In the genomic region with DNA sequence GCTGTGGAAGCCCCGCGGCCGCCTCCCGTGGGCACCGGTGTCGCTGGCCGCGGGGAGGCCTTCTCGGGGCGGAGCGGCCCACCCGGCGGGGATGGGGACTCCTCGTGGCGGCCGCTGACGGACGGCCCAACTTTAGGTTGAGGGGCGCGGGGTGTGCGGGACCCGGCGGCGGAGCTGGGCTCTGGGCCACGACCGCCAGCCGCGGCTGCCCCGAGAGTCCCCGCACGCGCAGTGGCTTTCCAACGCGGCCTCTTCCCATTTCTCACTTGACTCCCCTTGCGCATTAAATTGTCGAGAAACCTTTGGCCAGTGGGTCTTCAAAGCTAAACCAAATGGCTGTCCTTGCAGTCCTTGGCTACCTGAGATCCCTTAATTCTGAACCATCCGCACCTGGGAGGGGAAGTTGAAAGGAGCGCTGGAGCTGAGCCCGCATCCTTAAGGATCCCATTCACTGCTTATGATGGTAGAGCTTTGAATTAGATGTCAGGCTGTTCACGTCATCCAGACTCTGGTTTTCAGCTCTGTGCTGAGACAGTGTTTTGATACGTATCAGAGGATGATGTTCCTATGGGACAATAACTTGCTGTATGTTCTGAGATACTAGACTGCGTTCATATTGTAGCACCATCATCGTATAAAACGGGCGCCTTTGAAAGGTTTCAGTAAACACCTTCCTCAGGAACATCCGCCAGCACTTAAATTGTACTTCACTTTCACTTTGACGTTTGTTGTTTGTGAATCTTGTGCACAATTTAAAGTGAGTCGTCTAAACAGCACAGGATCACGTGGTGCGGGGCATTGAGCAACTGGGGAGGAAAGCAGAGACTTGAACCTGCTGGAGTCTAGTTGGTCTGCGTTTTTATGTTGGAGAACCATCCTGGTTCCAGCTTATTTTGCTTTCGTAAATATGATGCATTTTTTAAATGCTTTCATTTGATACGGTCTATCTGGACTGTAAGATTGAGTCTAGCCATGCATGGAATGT, we compare ENCODE assay signal across 8 cellular contexts. TPM values are rescaled to one million over a fixed set of nuclear protein-coding genes. Genes with fewer than 3 reads are reported as not detected.
DNase-seq lines count a peak whose midpoint lies in the region; ATAC-seq and TF ChIP-seq lines count a peak whose summit lies in the region.

No MANE protein-coding gene starts in this region.

- H3K36me3 ChIP-seq in HEK293 (ENCODE audit: control insufficient read depth in 2 of 2, insufficient read depth in 1 of 2, low read length in 2 of 2) (no peaks in the 10 kb centered on the region), mucosa of rectum (ENCODE audit: control insufficient read depth in 2 of 2, insufficient read depth in 2 of 2, low read length in 2 of 2) (no peaks in the 10 kb centered on the region)

- peak overlapping the region; percentile 55 to 71 for H3K9ac ChIP-seq in mucosa of rectum (ENCODE audit: low read depth in 1 of 2, low read length in 2 of 2)

- TF ChIP-seq CTCF in HEK293 (tag by site-specific recombination; IDR thresholded peaks at IDR 0.05) = no peak; the same call in 1 of the 2 replicates
- no peak for TF ChIP-seq CTCF in epithelial cell of proximal tubule (conservative IDR thresholded peaks at IDR 0.05; ENCODE audit: low read depth, low read length)

- CTCF ChIA-PET in HEK293 (lab: Yijun Ruan, JAX) = interaction anchor here (0.7 to 1.1 kb wide), 5 partner anchors 9 to 679 kb away, joined by 3 to 5 read pairs (median 3); no protein-coding TSS in a partner anchor

- no peak for ATAC-seq in HG03457 (IDR thresholded peaks at IDR 0.05; ENCODE audit: unreplicated experiment)

- no peaks in the 10 kb centered on the region for H3K27me3 ChIP-seq in mucosa of rectum (ENCODE audit: control insufficient read depth in 2 of 2, insufficient read depth in 2 of 2, low read length in 2 of 2)

- POLR2A ChIA-PET in HEK293 (lab: Yijun Ruan, JAX) = interaction anchor here (0.6 to 1.0 kb wide), 3 partner anchors 9 to 221 kb away, joined by 3 to 4 read pairs (median 3); a partner anchor contains a TSS

- peak overlapping the region; percentile 79 for H3K27ac ChIP-seq in HEK293 (ENCODE audit: extremely low read depth, low read depth, low read length)
- H3K27ac ChIP-seq in mucosa of rectum (ENCODE audit: low read depth in 2 of 2, low read length in 2 of 2) = peak overlapping the region; percentile 54 to 76

- peak overlapping the region; percentile 77 for H3K4me3 ChIP-seq in GM08714 (ENCODE audit: low read length)
- peak overlapping the region; percentile 48 for H3K4me3 ChIP-seq in HEK293 (ENCODE audit: low read depth, low read length)
- peak overlapping the region; percentile 74 for H3K4me3 ChIP-seq in epithelial cell of proximal tubule (ENCODE audit: low read depth, low read length)
- H3K4me3 ChIP-seq in mucosa of rectum (ENCODE audit: low read length in 2 of 2) = peak overlapping the region; percentile 64 to 83

- DNase-seq in NCI-H345 treated with DMSO at 0.1 percent for 48 hours (lab: John Stamatoyannopoulos, UW; ENCODE audit: unreplicated experiment) = peak; percentile 69
- peak; percentile 44 for DNase-seq in activated T-cell treated with anti-CD3 and anti-CD28 coated beads for 48 hours (ENCODE audit: low read depth)
- DNase-seq in epithelial cell of proximal tubule (ENCODE audit: low read depth) = no peak
- DNase-seq in stimulated activated CD8-positive, alpha-beta memory T cell treated with anti-CD3 and anti-CD28 coated beads, Interleukin-7, amount 100 ng/mL, for 24 hours (ENCODE audit: low read depth) = peak; percentile 35

- H3K4me1 ChIP-seq in HEK293 (ENCODE audit: control insufficient read depth, insufficient read depth, low read length) (peaks cover 15% of the 10 kb centered on the region), mucosa of rectum (ENCODE audit: control insufficient read depth in 2 of 2, insufficient read depth in 2 of 2, low read length in 2 of 2) (peaks cover 0 to 5% of the 10 kb centered on the region in 2 donors)

- H3K9me3 ChIP-seq in HEK293 (ENCODE audit: control insufficient read depth, insufficient read depth, low read depth, low read length) = no peaks in the 10 kb centered on the region
- no peaks in the 10 kb centered on the region for H3K9me3 ChIP-seq in mucosa of rectum (ENCODE audit: control insufficient read depth in 2 of 2, low read length in 2 of 2)

TF ChIP-seq in HEK293, 187 proteins besides CTCF, POLR2A, EP300 and RAD21 (continues in another document):
- TF ChIP-seq ZNF37A (tag by site-specific recombination; IDR thresholded peaks at IDR 0.05) = no peak
- no peak for TF ChIP-seq ZNF394 (tag by site-specific recombination; IDR thresholded peaks at IDR 0.05; ENCODE audit: borderline replicate concordance)
- no peak for TF ChIP-seq ZNF626 (tag by site-specific recombination; IDR thresholded peaks at IDR 0.05)
- no peak for TF ChIP-seq ZSCAN30 (tag by site-specific recombination; IDR thresholded peaks at IDR 0.05)
- TF ChIP-seq, protein P1, sequence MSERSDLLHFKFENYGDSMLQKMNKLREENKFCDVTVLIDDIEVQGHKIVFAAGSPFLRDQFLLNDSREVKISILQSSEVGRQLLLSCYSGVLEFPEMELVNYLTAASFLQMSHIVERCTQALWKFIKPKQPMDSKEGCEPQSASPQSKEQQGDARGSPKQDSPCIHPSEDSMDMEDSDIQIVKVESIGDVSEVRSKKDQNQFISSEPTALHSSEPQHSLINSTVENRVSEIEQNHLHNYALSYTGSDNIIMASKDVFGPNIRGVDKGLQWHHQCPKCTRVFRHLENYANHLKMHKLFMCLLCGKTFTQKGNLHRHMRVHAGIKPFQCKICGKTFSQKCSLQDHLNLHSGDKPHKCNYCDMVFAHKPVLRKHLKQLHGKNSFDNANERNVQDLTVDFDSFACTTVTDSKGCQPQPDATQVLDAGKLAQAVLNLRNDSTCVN (tag by site-specific recombination; optimal IDR thresholded peaks at IDR 0.05) = peak; percentile 29
- TF ChIP-seq ZNF10 (tag by site-specific recombination; IDR thresholded peaks at IDR 0.05) = peak; percentile 22; the same call in 1 of the 2 replicates
- no peak for TF ChIP-seq SCRT1 (tag by site-specific recombination; IDR thresholded peaks at IDR 0.05; ENCODE audit: borderline replicate concordance)
- TF ChIP-seq, protein P2, sequence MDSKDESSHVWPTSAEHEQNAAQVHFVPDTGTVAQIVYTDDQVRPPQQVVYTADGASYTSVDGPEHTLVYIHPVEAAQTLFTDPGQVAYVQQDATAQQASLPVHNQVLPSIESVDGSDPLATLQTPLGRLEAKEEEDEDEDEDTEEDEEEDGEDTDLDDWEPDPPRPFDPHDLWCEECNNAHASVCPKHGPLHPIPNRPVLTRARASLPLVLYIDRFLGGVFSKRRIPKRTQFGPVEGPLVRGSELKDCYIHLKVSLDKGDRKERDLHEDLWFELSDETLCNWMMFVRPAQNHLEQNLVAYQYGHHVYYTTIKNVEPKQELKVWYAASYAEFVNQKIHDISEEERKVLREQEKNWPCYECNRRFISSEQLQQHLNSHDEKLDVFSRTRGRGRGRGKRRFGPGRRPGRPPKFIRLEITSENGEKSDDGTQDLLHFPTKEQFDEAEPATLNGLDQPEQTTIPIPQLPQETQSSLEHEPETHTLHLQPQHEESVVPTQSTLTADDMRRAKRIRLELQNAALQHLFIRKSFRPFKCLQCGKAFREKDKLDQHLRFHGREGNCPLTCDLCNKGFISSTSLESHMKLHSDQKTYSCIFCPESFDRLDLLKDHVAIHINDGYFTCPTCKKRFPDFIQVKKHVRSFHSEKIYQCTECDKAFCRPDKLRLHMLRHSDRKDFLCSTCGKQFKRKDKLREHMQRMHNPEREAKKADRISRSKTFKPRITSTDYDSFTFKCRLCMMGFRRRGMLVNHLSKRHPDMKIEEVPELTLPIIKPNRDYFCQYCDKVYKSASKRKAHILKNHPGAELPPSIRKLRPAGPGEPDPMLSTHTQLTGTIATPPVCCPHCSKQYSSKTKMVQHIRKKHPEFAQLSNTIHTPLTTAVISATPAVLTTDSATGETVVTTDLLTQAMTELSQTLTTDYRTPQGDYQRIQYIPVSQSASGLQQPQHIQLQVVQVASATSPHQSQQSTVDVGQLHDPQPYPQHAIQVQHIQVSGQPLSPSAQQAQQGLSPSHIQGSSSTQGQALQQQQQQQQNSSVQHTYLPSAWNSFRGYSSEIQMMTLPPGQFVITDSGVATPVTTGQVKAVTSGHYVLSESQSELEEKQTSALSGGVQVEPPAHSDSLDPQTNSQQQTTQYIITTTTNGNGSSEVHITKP (tag by site-specific recombination; IDR thresholded peaks at IDR 0.05) = peak; percentile 75
- 0 out of 2 replicates have a peak, but pooled peaks have one; percentile 33 for TF ChIP-seq SCRT2 (tag by site-specific recombination; IDR thresholded peaks at IDR 0.05)
- TF ChIP-seq, protein P3, sequence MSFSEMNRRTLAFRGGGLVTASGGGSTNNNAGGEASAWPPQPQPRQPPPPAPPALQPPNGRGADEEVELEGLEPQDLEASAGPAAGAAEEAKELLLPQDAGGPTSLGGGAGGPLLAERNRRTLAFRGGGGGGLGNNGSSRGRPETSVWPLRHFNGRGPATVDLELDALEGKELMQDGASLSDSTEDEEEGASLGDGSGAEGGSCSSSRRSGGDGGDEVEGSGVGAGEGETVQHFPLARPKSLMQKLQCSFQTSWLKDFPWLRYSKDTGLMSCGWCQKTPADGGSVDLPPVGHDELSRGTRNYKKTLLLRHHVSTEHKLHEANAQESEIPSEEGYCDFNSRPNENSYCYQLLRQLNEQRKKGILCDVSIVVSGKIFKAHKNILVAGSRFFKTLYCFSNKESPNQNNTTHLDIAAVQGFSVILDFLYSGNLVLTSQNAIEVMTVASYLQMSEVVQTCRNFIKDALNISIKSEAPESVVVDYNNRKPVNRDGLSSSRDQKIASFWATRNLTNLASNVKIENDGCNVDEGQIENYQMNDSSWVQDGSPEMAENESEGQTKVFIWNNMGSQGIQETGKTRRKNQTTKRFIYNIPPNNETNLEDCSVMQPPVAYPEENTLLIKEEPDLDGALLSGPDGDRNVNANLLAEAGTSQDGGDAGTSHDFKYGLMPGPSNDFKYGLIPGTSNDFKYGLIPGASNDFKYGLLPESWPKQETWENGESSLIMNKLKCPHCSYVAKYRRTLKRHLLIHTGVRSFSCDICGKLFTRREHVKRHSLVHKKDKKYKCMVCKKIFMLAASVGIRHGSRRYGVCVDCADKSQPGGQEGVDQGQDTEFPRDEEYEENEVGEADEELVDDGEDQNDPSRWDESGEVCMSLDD (tag by site-specific recombination; IDR thresholded peaks at IDR 0.05) = no peak
- no peak for TF ChIP-seq ZNF561 (tag by site-specific recombination; IDR thresholded peaks at IDR 0.05; ENCODE audit: borderline replicate concordance)
- peak; percentile 51; the same call in 1 of the 2 replicates for TF ChIP-seq TRIM28 (IDR thresholded peaks at IDR 0.05; ENCODE audit: borderline replicate concordance, low read length)
- no peak for TF ChIP-seq ZNF677 (tag by site-specific recombination; IDR thresholded peaks at IDR 0.05)
- TF ChIP-seq ZBTB1 (tag by site-specific recombination; IDR thresholded peaks at IDR 0.05) = no peak
- no peak for TF ChIP-seq ZNF221 (tag by site-specific recombination; IDR thresholded peaks at IDR 0.05; ENCODE audit: borderline replicate concordance)
- TF ChIP-seq SP7 (tag by site-specific recombination; IDR thresholded peaks at IDR 0.05) = 0 out of 2 replicates have a peak, but pooled peaks have one; percentile 22

RNA-seq across cellular contexts. Expression of a gene that starts 0.9 kb away (rescaled TPM):
- total RNA-seq in epithelial cell of proximal tubule = 21.3 and 22.8 TPM in 2 replicates

RNA-seq across cellular contexts. Expression of a gene that starts 41.8 kb away (rescaled TPM):
- total RNA-seq in epithelial cell of proximal tubule = not detected in 2 replicates
